Comparison of ENCODE assay signal across 16 cellular contexts in the genomic region with DNA sequence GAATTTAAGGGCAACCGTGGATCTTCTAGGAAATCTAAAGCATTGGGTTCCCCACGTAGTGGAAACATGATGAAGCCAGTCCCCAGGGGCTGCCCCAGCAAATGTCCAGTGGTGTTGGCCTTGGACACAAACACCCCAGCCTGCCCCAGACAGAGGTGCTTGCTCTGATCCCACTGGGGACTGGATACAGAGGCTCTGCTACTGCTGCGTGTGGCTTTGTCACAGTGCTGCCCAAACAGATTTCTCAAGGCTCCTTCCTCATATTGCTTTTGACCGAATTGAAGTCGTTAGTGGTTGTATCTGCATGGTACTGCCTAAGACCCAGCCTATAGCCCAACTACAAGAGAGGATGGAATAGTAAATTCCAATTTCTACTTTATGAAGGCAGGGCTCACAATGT. TPM values are rescaled to one million over a fixed set of nuclear protein-coding genes. Genes with fewer than 3 reads are reported as not detected.
DNase-seq lines count a peak whose midpoint lies in the region; ATAC-seq and TF ChIP-seq lines count a peak whose summit lies in the region.
"Had no signal": no experiment of that assay in that cellular context is flagged by ENCODE, and none has a peak within 500 bp of the region (broad histone marks: within the 10 kb centered on the region; RNA-seq: fewer than 3 reads in every experiment).

No MANE protein-coding gene starts in this region.

- H3K27ac ChIP-seq in ACC112 (ENCODE audit: low read depth, low read length) (peak overlapping the region; percentile 97), Panc1 (ENCODE audit: low read length) (peak overlapping the region; percentile 88), heart left ventricle (peak overlapping the region in 11 of 12 donors; percentile 59 to 86 (median 80)), sigmoid colon (peak overlapping the region; percentile 74 to 90 (median 80)), Karpas-422 (ENCODE audit: low read length) (no peak overlapping the region)
- H3K27ac ChIP-seq: foreskin keratinocyte, KMS-11 had no signal

- H4K20me1 ChIP-seq in Karpas-422 (ENCODE audit: insufficient read depth, low read depth, low read length) = no peaks in the 10 kb centered on the region

- H2AFZ ChIP-seq in ACC112 (ENCODE audit: low read length, unreplicated experiment) (no peak overlapping the region), Karpas-422 (ENCODE audit: low read length) (no peak overlapping the region)

- CTCF ChIA-PET in Panc1 (lab: Charles Lee) = no interaction called here

- POLR2A ChIA-PET in Panc1 (lab: Charles Lee) = no interaction called here

- TF ChIP-seq POLR2A in heart left ventricle (IDR thresholded peaks at IDR 0.05) (no peak), sigmoid colon (IDR thresholded peaks at IDR 0.05) (no peak)

- intact Hi-C loops in Panc1 (cut with micrococcal nuclease; ENCODE audit: unreplicated experiment) (no loop called here), heart left ventricle (cut with DNase I) (no loop called here), sigmoid colon (cut with DNase I) (no loop called here)

- in situ Hi-C loops in Panc1 (cut with HindIII; ENCODE audit: low pct_unique_long_range_greater_than_20kb, low sequenced_read_pairs) = no loop called here

- H3K9me3 ChIP-seq in Panc1 (ENCODE audit: control insufficient read depth, insufficient read depth, low read depth, low read length) (no peaks in the 10 kb centered on the region), heart left ventricle (peaks cover 0 to 7% (median 0%) of the 10 kb centered on the region in 12 donors), sigmoid colon (no peaks in the 10 kb centered on the region), Karpas-422 (ENCODE audit: low read length) (no peaks in the 10 kb centered on the region)

- no peaks in the 10 kb centered on the region for H3K79me2 ChIP-seq in ACC112 (ENCODE audit: control insufficient read depth, insufficient read depth, low read length, unreplicated experiment)
- H3K79me2 ChIP-seq in Karpas-422 (ENCODE audit: low read length) = no peaks in the 10 kb centered on the region

- TF ChIP-seq EP300 in sigmoid colon (IDR thresholded peaks at IDR 0.05) = no peak

- no peak overlapping the region for H3K4me2 ChIP-seq in Karpas-422 (ENCODE audit: low read depth, low read length, poor library complexity, severe bottlenecking)
- H3K4me2 ChIP-seq: KMS-11 had no signal

- peak; percentile 70 for ATAC-seq in Panc1
- peak in 2 of 4 donors; percentile 5 to 9 for ATAC-seq in heart left ventricle
- no peak for ATAC-seq in HG03442 (IDR thresholded peaks at IDR 0.05; ENCODE audit: unreplicated experiment)
- ATAC-seq: activated CD4-positive, CD25-positive, alpha-beta regulatory T cell treated with anti-CD3 and anti-CD28 coated beads, Interleukin-2, amount 50 U/mL, for 24 hours had no signal

- H3K4me3 ChIP-seq in ACC112 (ENCODE audit: low read depth, low read length) (no peak overlapping the region), Panc1 (ENCODE audit: low read depth in 2 of 2, low read length in 2 of 2) (no peak overlapping the region), heart left ventricle (no peak overlapping the region), sigmoid colon (no peak overlapping the region), Karpas-422 (ENCODE audit: low read length) (no peak overlapping the region)

- H3K4me1 ChIP-seq in ACC112 (ENCODE audit: control insufficient read depth, insufficient read depth, low read length, unreplicated experiment) (peaks cover 29% of the 10 kb centered on the region), Panc1 (ENCODE audit: control insufficient read depth, insufficient read depth, low read length) (peaks cover 27% of the 10 kb centered on the region), heart left ventricle (peaks cover 5 to 37% (median 21%) of the 10 kb centered on the region in 12 donors), sigmoid colon (peaks cover 0 to 48% (median 35%) of the 10 kb centered on the region in 4 donors), Karpas-422 (ENCODE audit: low read length) (peaks cover 5% of the 10 kb centered on the region; the same call in 1 of the 2 replicates)

- no peak overlapping the region for H3K9ac ChIP-seq in Karpas-422 (ENCODE audit: low read length)
- H3K9ac ChIP-seq: KMS-11 had no signal

- no peak for DNase-seq in Panc1 (ENCODE audit: low read depth, low spot score)
- peak in 1 of 5 donors; percentile 28 for DNase-seq in heart left ventricle
- DNase-seq in sigmoid colon = no peak
- DNase-seq in NCI-H146 treated with DMSO at 0.1 percent for 48 hours (lab: John Stamatoyannopoulos, UW; ENCODE audit: unreplicated experiment) = no peak
- no peak for DNase-seq in DMS 273 treated with DMSO at 0.1 percent for 48 hours (lab: John Stamatoyannopoulos, UW)
- DNase-seq in Karpas-422 = no peak
- DNase-seq: activated CD8-positive, alpha-beta memory T cell treated with anti-CD3 and anti-CD28 coated beads, Interleukin-2, amount 50 U/mL, for 4 hours; activated naive CD4-positive, alpha-beta T cell treated with Interleukin-2 at 50 U/mL for 16 hours; effector CD8-positive, alpha-beta T cell; NCI-H1436 treated with DMSO at 0.1 percent for 48 hours; T-helper 1 cell had no signal

- no peaks in the 10 kb centered on the region for H3K9me2 ChIP-seq in Karpas-422 (replicated peaks; ENCODE audit: insufficient read depth, low read length)

- 77 to 86% (median 83%) methylated on average over 4 to 5 of the region's 5 CpGs for WGBS in heart left ventricle, 4 donors
- WGBS in sigmoid colon, 2 donors = 91 to 93% methylated on average over 5 of the region's 5 CpGs

- H3K27me3 ChIP-seq in ACC112 (ENCODE audit: insufficient read depth, low read length) (no peaks in the 10 kb centered on the region), Panc1 (ENCODE audit: control insufficient read depth, insufficient read depth, low read length) (no peaks in the 10 kb centered on the region), heart left ventricle (no peaks in the 10 kb centered on the region), sigmoid colon (no peaks in the 10 kb centered on the region), Karpas-422 (ENCODE audit: low read length) (no peaks in the 10 kb centered on the region)
- H3K27me3 ChIP-seq: foreskin keratinocyte had no signal

- TF ChIP-seq CTCF in Panc1 (IDR thresholded peaks at IDR 0.05) (no peak), heart left ventricle (IDR thresholded peaks at IDR 0.05) (no peak), sigmoid colon (IDR thresholded peaks at IDR 0.05) (no peak)

- BruUV-seq in Panc1 (replicated peaks; lab: Mats Ljungman, UMichigan) = no TSS peak

- H3K36me3 ChIP-seq in ACC112 (ENCODE audit: insufficient read depth, low read length) (no peaks in the 10 kb centered on the region), Panc1 (ENCODE audit: control insufficient read depth, insufficient read depth, low read length) (no peaks in the 10 kb centered on the region), heart left ventricle (no peaks in the 10 kb centered on the region), sigmoid colon (no peaks in the 10 kb centered on the region), Karpas-422 (ENCODE audit: insufficient read depth, low read length) (no peaks in the 10 kb centered on the region)

RNA-seq across cellular contexts. Expression of a gene that starts 40.1 kb away (rescaled TPM):
- total RNA-seq in Panc1 (2021; ENCODE audit: unreplicated experiment) (1,819 TPM), heart left ventricle (100 to 1,000 TPM in 2 of 9 donors, 10 to 100 TPM in 7; 15.1 to 210 (median 26.2) TPM), sigmoid colon (100 to 1,000 TPM in 2 of 4 donors, 10 to 100 TPM in 2; 74.2 to 228 (median 119) TPM)
- 1,270 TPM for polyA plus RNA-seq in Panc1 (2012; ENCODE audit: insufficient read length)
- polyA plus RNA-seq in heart left ventricle (10 to 100 TPM in 1 of 2 donors, 1 to 10 TPM in 1; 3.9 to 37.4 TPM), sigmoid colon (100 to 1,000 TPM in 1 of 3 donors, 10 to 100 TPM in 2; 28.4 to 154 (median 37.8) TPM)
- 0.58 and 0.86 TPM in 2 replicates for total RNA-seq in Karpas-422 (2014; rRNA removed; shearing (Covaris generic); ENCODE audit: low replicate concordance)
